ENCODE assay signal across 14 cellular contexts in genomic region chr7:112981966-112982365, GRCh38.
DNase-seq lines count a peak whose midpoint lies in the region; ATAC-seq and TF ChIP-seq lines count a peak whose summit lies in the region.
"Had no signal": no experiment of that assay in that cellular context is flagged by ENCODE, and none has a peak within 500 bp of the region (broad histone marks: within the 10 kb centered on the region; RNA-seq: fewer than 3 reads in every experiment).

No MANE protein-coding gene starts in this region.

- no peaks in the 10 kb centered on the region for H3K27me3 ChIP-seq in stomach
- H3K27me3 ChIP-seq: esophagus squamous epithelium, vagina had no signal

- no peaks in the 10 kb centered on the region for H3K9me3 ChIP-seq in stomach
- H3K9me3 ChIP-seq: esophagus squamous epithelium, vagina had no signal

- no peak overlapping the region for H3K4me3 ChIP-seq in stomach
- H3K4me3 ChIP-seq: esophagus squamous epithelium, skin epidermis, vagina had no signal

- 60 to 90% (median 77%) methylated on average over 1 of the region's 1 CpG for WGBS in stomach, 5 donors

- no peak for TF ChIP-seq POLR2A in stomach (IDR thresholded peaks at IDR 0.05)

- DNase-seq in dedifferentiated amniotic fluid mesenchymal stem cell (ENCODE audit: extremely low spot score) (peak; percentile 23), germinal center (ENCODE audit: low spot score) (no peak), GM13977 (ENCODE audit: low spot score) (no peak), stomach (no peak), DMS 273 treated with DMSO at 0.1 percent for 48 hours (lab: John Stamatoyannopoulos, UW) (no peak)
- DNase-seq: activated T-cell treated with anti-CD3 and anti-CD28 coated beads, Interleukin-2, amount 50 U/mL, for 24 hours; esophagus squamous epithelium; natural killer cell; SIG-M5 had no signal

- in situ Hi-C loops in GM13977 (cut with MboI; ENCODE audit: low pct_unique_long_range_greater_than_20kb, low sequenced_read_pairs, unreplicated experiment), result no loop called here

- H3K27ac ChIP-seq in stomach, result no peak overlapping the region
- H3K27ac ChIP-seq: esophagus squamous epithelium, skin epidermis, vagina had no signal

- TF ChIP-seq EP300 in stomach (IDR thresholded peaks at IDR 0.05), result no peak

- H3K36me3 ChIP-seq in stomach, result no peaks in the 10 kb centered on the region
- H3K36me3 ChIP-seq: esophagus squamous epithelium, vagina had no signal

- no peaks in the 10 kb centered on the region for H3K4me1 ChIP-seq in stomach
- H3K4me1 ChIP-seq: esophagus squamous epithelium, vagina had no signal

- no peak for TF ChIP-seq CTCF in GM13977 (IDR thresholded peaks at IDR 0.05; ENCODE audit: extremely low read depth, insufficient read depth, missing control alignments)
- TF ChIP-seq CTCF in stomach (IDR thresholded peaks at IDR 0.05), result no peak

- peak; percentile 28 for ATAC-seq in GM18907 (IDR thresholded peaks at IDR 0.05; ENCODE audit: unreplicated experiment)
- peak; percentile 43 for ATAC-seq in GM21528 (IDR thresholded peaks at IDR 0.05; ENCODE audit: low FRiP score, unreplicated experiment)
- peak; percentile 23 for ATAC-seq in HG03095 (IDR thresholded peaks at IDR 0.05; ENCODE audit: unreplicated experiment)
- ATAC-seq: natural killer cell had no signal

- intact Hi-C loops in stomach (cut with DNase I; ENCODE audit: low total_unique reads), result no loop called here
